ENCODE assay signal across 10 cellular contexts in the genomic region with DNA sequence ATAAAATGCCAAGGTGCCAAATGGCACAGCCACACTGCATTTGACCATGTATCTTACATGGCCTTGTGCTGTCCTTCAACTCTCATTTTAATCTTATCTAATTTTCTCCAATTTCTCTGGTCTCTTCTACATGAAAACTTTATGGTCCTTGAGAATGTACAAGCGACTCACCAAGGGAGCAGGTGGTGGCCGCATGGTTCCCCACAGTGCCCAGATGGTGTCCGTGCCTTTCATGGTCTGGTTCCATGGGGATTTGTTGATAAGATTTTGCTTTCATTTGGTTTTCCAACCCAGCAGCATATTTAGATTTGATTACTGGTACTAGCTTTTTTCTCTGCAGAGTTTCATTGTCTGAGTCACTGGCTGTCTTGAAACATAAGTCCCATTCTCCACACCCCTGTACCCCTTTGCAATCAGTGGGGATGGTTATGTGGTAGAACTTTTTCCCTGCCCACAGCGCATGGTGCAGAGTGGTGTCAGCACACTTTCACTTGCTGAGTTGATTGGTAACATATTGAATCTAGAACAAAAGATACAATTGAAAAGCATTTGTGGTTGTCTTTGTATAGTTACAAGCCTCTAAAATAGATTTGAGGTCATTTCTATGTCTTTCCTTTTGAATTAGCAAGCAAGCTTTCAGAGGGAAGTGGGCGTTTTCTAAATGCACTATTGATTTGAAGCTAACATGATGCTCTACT. TPM values are rescaled to one million over a fixed set of nuclear protein-coding genes. Genes with fewer than 3 reads are reported as not detected.
DNase-seq lines count a peak whose midpoint lies in the region; ATAC-seq lines count a peak whose summit lies in the region.
"Had no signal": no experiment of that assay in that cellular context is flagged by ENCODE, and none has a peak within 500 bp of the region (broad histone marks: within the 10 kb centered on the region; RNA-seq: fewer than 3 reads in every experiment).

No MANE protein-coding gene starts in this region.

- H3K4me1 Mint-ChIP-seq in activated CD4-positive, alpha-beta T cell treated with anti-CD3 and anti-CD28 coated beads for 36 hours: peaks cover 44% of the 10 kb centered on the region
- H3K4me1 Mint-ChIP-seq in activated naive CD4-positive, alpha-beta T cell treated with anti-CD3 and anti-CD28 coated beads, Interleukin-2, amount 50 U/mL, for 24 hours: peaks cover 25% of the 10 kb centered on the region

- H3K27me3 Mint-ChIP-seq in activated CD4-positive, alpha-beta T cell treated with anti-CD3 and anti-CD28 coated beads for 36 hours: peaks cover 36% of the 10 kb centered on the region
- no peaks in the 10 kb centered on the region for H3K27me3 Mint-ChIP-seq in activated naive CD4-positive, alpha-beta T cell treated with anti-CD3 and anti-CD28 coated beads, Interleukin-2, amount 50 U/mL, for 24 hours

- peaks cover 4% of the 10 kb centered on the region for H3K36me3 Mint-ChIP-seq in activated CD4-positive, alpha-beta T cell treated with anti-CD3 and anti-CD28 coated beads for 36 hours (ENCODE audit: low read depth)
- peaks cover 2% of the 10 kb centered on the region for H3K36me3 Mint-ChIP-seq in activated naive CD4-positive, alpha-beta T cell treated with anti-CD3 and anti-CD28 coated beads, Interleukin-2, amount 50 U/mL, for 24 hours

- H3K9me3 Mint-ChIP-seq in activated CD4-positive, alpha-beta T cell treated with anti-CD3 and anti-CD28 coated beads for 36 hours (ENCODE audit: low read depth): no peaks in the 10 kb centered on the region
- H3K9me3 Mint-ChIP-seq in activated naive CD4-positive, alpha-beta T cell treated with anti-CD3 and anti-CD28 coated beads, Interleukin-2, amount 50 U/mL, for 24 hours: no peaks in the 10 kb centered on the region

- no peak overlapping the region for H3K4me3 Mint-ChIP-seq in activated CD4-positive, alpha-beta T cell treated with anti-CD3 and anti-CD28 coated beads for 36 hours
- H3K4me3 Mint-ChIP-seq in activated naive CD4-positive, alpha-beta T cell treated with anti-CD3 and anti-CD28 coated beads, Interleukin-2, amount 50 U/mL, for 24 hours: peak overlapping the region; percentile 54

- CTCF ChIA-PET in activated CD4-positive, alpha-beta T cell treated with anti-CD3 and anti-CD28 coated beads for 36 hours (lab: Charles Lee): interaction anchor here (1.0 kb wide), 2 partner anchors 34 to 170 kb away, joined by 3 read pairs; no protein-coding TSS in a partner anchor

- POLR2A ChIA-PET in activated CD4-positive, alpha-beta T cell treated with anti-CD3 and anti-CD28 coated beads for 36 hours (lab: Charles Lee): interaction anchor here (0.7 to 1.1 kb wide), 3 partner anchors 11 to 95 kb away, joined by 3 to 4 read pairs (median 4); partner anchors contain the start of gene ZNRF3

- ATAC-seq in activated CD4-positive, alpha-beta T cell treated with anti-CD3 and anti-CD28 coated beads for 36 hours: peak; percentile 92
- ATAC-seq in HG03060 (IDR thresholded peaks at IDR 0.05; ENCODE audit: low read depth, unreplicated experiment) (peak; percentile 40), HG03135 (IDR thresholded peaks at IDR 0.05; ENCODE audit: unreplicated experiment) (no peak), HG03039 (IDR thresholded peaks at IDR 0.05; ENCODE audit: unreplicated experiment) (no peak)

- intact Hi-C loops in activated CD4-positive, alpha-beta T cell treated with anti-CD3 and anti-CD28 coated beads for 36 hours (cut with DNase I, micrococcal nuclease): loop anchor here (1.0 to 10.0 kb wide), 5 partner anchors 111 to 260 kb away; partner anchors contain the start of genes CCDC117 (in 1 of the 2) and HSCB (in 1 of the 2)

- DNase-seq in activated CD4-positive, alpha-beta T cell treated with anti-CD3 and anti-CD28 coated beads for 36 hours: peak; percentile 87
- no peak for DNase-seq in activated CD4-positive, alpha-beta T cell treated with anti-CD3 and anti-CD28 coated beads for 4 hours
- peak; percentile 27 to 77 for DNase-seq in stimulated activated CD8-positive, alpha-beta memory T cell treated with anti-CD3 and anti-CD28 coated beads, Interleukin-7, amount 100 ng/mL, for 48 hours (ENCODE audit: extremely low read depth in 1 of 2, low read depth in 1 of 2)
- no peak for DNase-seq in nucleus accumbens (lab: John Stamatoyannopoulos, UW)
- DNase-seq: NCI-H1105, WERI-Rb-1 had no signal

- H3K27ac Mint-ChIP-seq in activated CD4-positive, alpha-beta T cell treated with anti-CD3 and anti-CD28 coated beads for 36 hours: peak overlapping the region; percentile 86
- peak overlapping the region; percentile 90 for H3K27ac Mint-ChIP-seq in activated naive CD4-positive, alpha-beta T cell treated with anti-CD3 and anti-CD28 coated beads, Interleukin-2, amount 50 U/mL, for 24 hours

RNA-seq across cellular contexts. Expression of gene ZNRF3, which starts 24.1 kb away (rescaled TPM):
- total RNA-seq in activated CD4-positive, alpha-beta T cell treated with anti-CD3 and anti-CD28 coated beads for 36 hours: 1 to 10 TPM; 2.3 TPM

Comparison
In these comparisons a context has a peak if more than half of its experiments do, and no peak if none do; other contexts are left out.
1. DNase-seq: peak in activated CD4-positive, alpha-beta T cell treated with anti-CD3 and anti-CD28 coated beads for 36 hours (single experiment) and stimulated activated CD8-positive, alpha-beta memory T cell treated with anti-CD3 and anti-CD28 coated beads, Interleukin-7, amount 100 ng/mL, for 48 hours (2 of 2); none in activated CD4-positive, alpha-beta T cell treated with anti-CD3 and anti-CD28 coated beads for 4 hours (0 of 2) and nucleus accumbens (0 of 56).
2. ATAC-seq: peak in activated CD4-positive, alpha-beta T cell treated with anti-CD3 and anti-CD28 coated beads for 36 hours (single experiment) and HG03060 (single experiment); none in HG03135 (single experiment) and HG03039 (single experiment).